In genomic region chr5:16763211-16763610, GRCh38 we compare ENCODE assay signal across 31 cellular contexts.
"Had no signal": no experiment of that assay in that cellular context is flagged by ENCODE, and none has a peak within 500 bp of the region (broad histone marks: within the 10 kb centered on the region; RNA-seq: fewer than 3 reads in every experiment).

No MANE protein-coding gene starts in this region.

- H3K4me1 Mint-ChIP-seq: activated T-helper 17 cell treated with anti-CD3 and anti-CD28 coated beads, Interleukin-2, amount 50 U/mL, for 72 hours; central memory CD8-positive, alpha-beta T cell had no signal

- H3K9me3 ChIP-seq: esophagus squamous epithelium, gastroesophageal sphincter, heart right ventricle had no signal

- H3K9me3 Mint-ChIP-seq: activated B cell treated with CpG ODN at 0.5 μM for 24 hours; activated CD8-positive, alpha-beta T cell treated with anti-CD3 and anti-CD28 coated beads for 36 hours; activated T-cell treated with anti-CD3 and anti-CD28 coated beads, Interleukin-2, amount 50 U/mL, for 4 hours; activated T-helper 17 cell treated with anti-CD3 and anti-CD28 coated beads, Interleukin-2, amount 50 U/mL, for 72 hours; central memory CD8-positive, alpha-beta T cell; dendritic cell treated with granulocyte-macrophage colony-stimulating factor and Interleukin-4, amounts not matched to agents 40 ng/mL and 50 ng/mL, for 4 days; effector memory CD8-positive, alpha-beta T cell; T-helper 2 cell treated with Interferon-gamma antibody and Interleukin-4, amounts not matched to agents 5 μg/mL and 100 μg/mL, for 36 hours had no signal

- H3K4me1 ChIP-seq: esophagus squamous epithelium, gastroesophageal sphincter, heart right ventricle had no signal

- H3K4me3 Mint-ChIP-seq: activated B cell treated with CpG ODN at 0.5 μM for 24 hours; activated CD8-positive, alpha-beta T cell treated with anti-CD3 and anti-CD28 coated beads for 36 hours; activated naive CD8-positive, alpha-beta T cell; activated T-cell treated with anti-CD3 and anti-CD28 coated beads, Interleukin-2, amount 50 U/mL, for 4 hours; activated T-helper 17 cell treated with anti-CD3 and anti-CD28 coated beads, Interleukin-2, amount 50 U/mL, for 72 hours; central memory CD8-positive, alpha-beta T cell; dendritic cell treated with granulocyte-macrophage colony-stimulating factor and Interleukin-4, amounts not matched to agents 40 ng/mL and 50 ng/mL, for 4 days; effector memory CD8-positive, alpha-beta T cell; T-helper 17 cell; T-helper 2 cell treated with Interferon-gamma antibody and Interleukin-4, amounts not matched to agents 5 μg/mL and 100 μg/mL, for 36 hours had no signal

- H3K27ac Mint-ChIP-seq: activated B cell treated with CpG ODN at 0.5 μM for 24 hours; activated CD8-positive, alpha-beta T cell treated with anti-CD3 and anti-CD28 coated beads for 36 hours; activated naive CD8-positive, alpha-beta T cell; activated T-helper 17 cell treated with anti-CD3 and anti-CD28 coated beads, Interleukin-2, amount 50 U/mL, for 72 hours; dendritic cell treated with granulocyte-macrophage colony-stimulating factor and Interleukin-4, amounts not matched to agents 40 ng/mL and 50 ng/mL, for 4 days; effector memory CD8-positive, alpha-beta T cell; T-helper 17 cell; T-helper 2 cell treated with Interferon-gamma antibody and Interleukin-4, amounts not matched to agents 5 μg/mL and 100 μg/mL, for 36 hours had no signal

- DNase-seq: activated B cell treated with CpG ODN at 0.5 μM for 24 hours; activated CD4-positive, alpha-beta T cell treated with anti-CD3 and anti-CD28 coated beads for 48 hours; activated CD4-positive, alpha-beta T cell treated with anti-CD3 and anti-CD28 coated beads, Interleukin-2, amount 50 U/mL, for 1 hour; activated CD4-positive, alpha-beta T cell treated with anti-CD3 and anti-CD28 coated beads, Interleukin-2, amount 50 U/mL, for 48 hours; activated CD8-positive, alpha-beta memory T cell treated with anti-CD3 and anti-CD28 coated beads for 24 hours; activated CD8-positive, alpha-beta T cell treated with anti-CD3 and anti-CD28 coated beads for 36 hours; activated effector memory CD4-positive, alpha-beta T cell treated with Interleukin-2 at 50 U/mL for 16 hours; activated gamma-delta T cell treated with Interleukin-2 at 50 U/mL for 16 hours; activated naive CD4-positive, alpha-beta T cell treated with anti-CD3 and anti-CD28 coated beads, Interleukin-2, amount 50 U/mL, for 16 hours; activated naive CD4-positive, alpha-beta T cell treated with Interleukin-2 at 50 U/mL for 16 hours; activated T-cell treated with anti-CD3 and anti-CD28 coated beads, Interleukin-2, amount 50 U/mL, for 4 hours; amniotic stem cell; anterior cingulate cortex; brain microvascular endothelial cell; effector CD4-positive, alpha-beta T cell; effector memory CD8-positive, alpha-beta T cell; esophagus squamous epithelium; foreskin melanocyte; heart right ventricle; T-helper 1 cell; T-helper 17 cell; T1000; WERI-Rb-1 had no signal

- H3K4me3 ChIP-seq: coronary artery, esophagus squamous epithelium, gastroesophageal sphincter, heart right ventricle had no signal

- H3K27ac ChIP-seq: brain microvascular endothelial cell, coronary artery, epithelial cell of prostate, esophagus squamous epithelium, gastroesophageal sphincter, heart right ventricle, WERI-Rb-1 had no signal

- H3K36me3 Mint-ChIP-seq: activated naive CD8-positive, alpha-beta T cell had no signal

- H3K27me3 ChIP-seq: brain microvascular endothelial cell, esophagus squamous epithelium, gastroesophageal sphincter, heart right ventricle had no signal

- H3K27me3 Mint-ChIP-seq: activated B cell treated with CpG ODN at 0.5 μM for 24 hours; activated CD8-positive, alpha-beta T cell treated with anti-CD3 and anti-CD28 coated beads for 36 hours; activated naive CD8-positive, alpha-beta T cell; activated T-helper 17 cell treated with anti-CD3 and anti-CD28 coated beads, Interleukin-2, amount 50 U/mL, for 72 hours; central memory CD8-positive, alpha-beta T cell; dendritic cell treated with granulocyte-macrophage colony-stimulating factor and Interleukin-4, amounts not matched to agents 40 ng/mL and 50 ng/mL, for 4 days; effector memory CD8-positive, alpha-beta T cell; T-helper 17 cell had no signal
